ENCODE assay signal across 22 cellular contexts in genomic region chr3:18236726-18237125, GRCh38.
"Had no signal": no experiment of that assay in that cellular context is flagged by ENCODE, and none has a peak within 500 bp of the region (broad histone marks: within the 10 kb centered on the region; RNA-seq: fewer than 3 reads in every experiment).

No MANE protein-coding gene starts in this region.

- H3K36me3 Mint-ChIP-seq: activated naive CD8-positive, alpha-beta T cell treated with anti-CD3 and anti-CD28 coated beads, Interleukin-2, amount 10 ng/mL, durations not matched to agents 7 days and 5 days; brain; memory B cell; naive thymus-derived CD4-positive, alpha-beta T cell; stimulated activated memory B cell treated with anti-CD40 and anti-IgM and Interleukin-4, amounts not matched to agents 10 μg/mL and 1 μg/mL and 100 μg/mL, for 72 hours had no signal

- H3K27ac Mint-ChIP-seq: activated CD4-positive, alpha-beta memory T cell treated with anti-CD3 and anti-CD28 coated beads, Interleukin-2, amount 10 ng/mL, durations not matched to agents 7 days and 5 days; activated naive CD8-positive, alpha-beta T cell treated with anti-CD3 and anti-CD28 coated beads, Interleukin-2, amount 10 ng/mL, durations not matched to agents 7 days and 5 days; activated T-helper 17 cell treated with anti-CD3 and anti-CD28 coated beads, Interleukin-2, amount 50 U/mL, for 72 hours; brain; memory B cell; naive thymus-derived CD4-positive, alpha-beta T cell; stimulated activated memory B cell treated with anti-CD40 and anti-IgM and Interleukin-4, amounts not matched to agents 10 μg/mL and 1 μg/mL and 100 μg/mL, for 72 hours had no signal

- H3K4me1 ChIP-seq: colonic mucosa, gastroesophageal sphincter, pancreas, right lobe of liver, upper lobe of left lung had no signal

- H3K36me3 ChIP-seq: colonic mucosa, gastroesophageal sphincter, heart left ventricle, pancreas, right lobe of liver, thoracic aorta, upper lobe of left lung had no signal

- FAIRE-seq: endometrium, pancreas had no signal

- H3K27me3 ChIP-seq: colonic mucosa, gastroesophageal sphincter, heart left ventricle, pancreas, right lobe of liver, upper lobe of left lung had no signal

- DNase-seq: activated CD4-positive, alpha-beta memory T cell treated with anti-CD3 and anti-CD28 coated beads, Interleukin-2, amount 10 ng/mL, durations not matched to agents 7 days and 5 days; activated CD4-positive, alpha-beta T cell treated with anti-CD3 and anti-CD28 coated beads for 4 hours; activated naive CD4-positive, alpha-beta T cell; activated naive CD8-positive, alpha-beta T cell treated with anti-CD3 and anti-CD28 coated beads, Interleukin-2, amount 10 ng/mL, durations not matched to agents 7 days and 5 days; activated T-cell treated with anti-CD3 and anti-CD28 coated beads, Interleukin-2, amount 50 U/mL, for 1 hour; amygdala; colonic mucosa; heart left ventricle; left ventricle myocardium superior; naive thymus-derived CD4-positive, alpha-beta T cell; pancreas; right lobe of liver; stimulated activated CD4-positive, alpha-beta T cell treated with anti-CD3 and anti-CD28 coated beads, Interleukin-4, amount 100 ng/mL, for 24 hours; upper lobe of left lung had no signal

- H3K9me3 ChIP-seq: colonic mucosa, gastroesophageal sphincter, heart left ventricle, pancreas, right lobe of liver, thoracic aorta, upper lobe of left lung had no signal

- H3K4me3 Mint-ChIP-seq: activated CD4-positive, alpha-beta memory T cell treated with anti-CD3 and anti-CD28 coated beads, Interleukin-2, amount 10 ng/mL, durations not matched to agents 7 days and 5 days; activated naive CD8-positive, alpha-beta T cell treated with anti-CD3 and anti-CD28 coated beads, Interleukin-2, amount 10 ng/mL, durations not matched to agents 7 days and 5 days; activated T-helper 17 cell treated with anti-CD3 and anti-CD28 coated beads, Interleukin-2, amount 50 U/mL, for 72 hours; brain; central memory CD8-positive, alpha-beta T cell; memory B cell; naive thymus-derived CD4-positive, alpha-beta T cell; stimulated activated memory B cell treated with anti-CD40 and anti-IgM and Interleukin-4, amounts not matched to agents 10 μg/mL and 1 μg/mL and 100 μg/mL, for 72 hours had no signal

- ATAC-seq: gastroesophageal sphincter; heart left ventricle; left ventricle myocardium superior; naive thymus-derived CD4-positive, alpha-beta T cell; right lobe of liver had no signal

- H3K9me3 Mint-ChIP-seq: activated CD4-positive, alpha-beta memory T cell treated with anti-CD3 and anti-CD28 coated beads, Interleukin-2, amount 10 ng/mL, durations not matched to agents 7 days and 5 days; activated naive CD8-positive, alpha-beta T cell treated with anti-CD3 and anti-CD28 coated beads, Interleukin-2, amount 10 ng/mL, durations not matched to agents 7 days and 5 days; activated T-helper 17 cell treated with anti-CD3 and anti-CD28 coated beads, Interleukin-2, amount 50 U/mL, for 72 hours; brain; central memory CD8-positive, alpha-beta T cell; memory B cell; naive thymus-derived CD4-positive, alpha-beta T cell; stimulated activated memory B cell treated with anti-CD40 and anti-IgM and Interleukin-4, amounts not matched to agents 10 μg/mL and 1 μg/mL and 100 μg/mL, for 72 hours had no signal

- H3K27ac ChIP-seq: colonic mucosa, gastroesophageal sphincter, heart left ventricle, pancreas, right lobe of liver, thoracic aorta, upper lobe of left lung had no signal

- H3K4me3 ChIP-seq: colonic mucosa, gastroesophageal sphincter, heart left ventricle, pancreas, right lobe of liver, thoracic aorta, upper lobe of left lung had no signal

- H3K4me1 Mint-ChIP-seq: activated naive CD8-positive, alpha-beta T cell treated with anti-CD3 and anti-CD28 coated beads, Interleukin-2, amount 10 ng/mL, durations not matched to agents 7 days and 5 days; activated T-helper 17 cell treated with anti-CD3 and anti-CD28 coated beads, Interleukin-2, amount 50 U/mL, for 72 hours; central memory CD8-positive, alpha-beta T cell; memory B cell; stimulated activated memory B cell treated with anti-CD40 and anti-IgM and Interleukin-4, amounts not matched to agents 10 μg/mL and 1 μg/mL and 100 μg/mL, for 72 hours had no signal
